ENCODE assay signal across 4 cellular contexts in genomic region chr16:85961988-85962915, GRCh38.
TF ChIP-seq lines count a peak whose summit lies in the region.

No MANE protein-coding gene starts in this region.

TF ChIP-seq in SK-N-SH, 30 proteins besides CTCF, POLR2A, EP300 and RAD21:
- TF ChIP-seq USF1 (IDR thresholded peaks at IDR 0.05; ENCODE audit: borderline replicate concordance, low read depth) (peak; percentile 66; the same call in 1 of the 2 replicates), GABPA (IDR thresholded peaks at IDR 0.05; ENCODE audit: low read depth) (no peak)

TF ChIP-seq in SK-N-SH treated with all-trans-retinoic acid at 6 μM for 48 hours, 23 proteins besides CTCF, POLR2A, EP300 and RAD21:
- TF ChIP-seq BACH2 (CRISPR knock-in tag; IDR thresholded peaks at IDR 0.05; ENCODE audit: borderline replicate concordance), result no peak

TF ChIP-seq in IMR-90, 13 proteins besides CTCF, POLR2A, EP300 and RAD21:
- peak; percentile 86 for TF ChIP-seq USF2 (IDR thresholded peaks at IDR 0.05; ENCODE audit: low read depth, low read length)
- no peak for TF ChIP-seq RFX5 (IDR thresholded peaks at IDR 0.05; ENCODE audit: low read depth, low read length)

TF ChIP-seq in GM12878, 131 proteins besides CTCF, POLR2A, EP300 and RAD21:
- TF ChIP-seq STAT1 (conservative IDR thresholded peaks at IDR 0.05), result no peak
- no peak for TF ChIP-seq CEBPB (IDR thresholded peaks at IDR 0.05; ENCODE audit: borderline replicate concordance in 1 of 2, low read depth in 2 of 2, low read length in 2 of 2)
- peak; percentile 66 for TF ChIP-seq USF1 (IDR thresholded peaks at IDR 0.05; ENCODE audit: borderline replicate concordance, extremely low read length, insufficient read depth, low read depth, low read length)
- TF ChIP-seq FOXM1 (IDR thresholded peaks at IDR 0.05; ENCODE audit: low read depth, low read length), result no peak
- TF ChIP-seq NBN (IDR thresholded peaks at IDR 0.05), result no peak
- peak; percentile 69; the same call in 1 of the 2 replicates for TF ChIP-seq RAD51 (IDR thresholded peaks at IDR 0.05)
